ENCODE assay signal across 30 cellular contexts in genomic region chr10:119673271-119673670, GRCh38. TPM values are rescaled to one million over a fixed set of nuclear protein-coding genes. Genes with fewer than 3 reads are reported as not detected.
DNase-seq lines count a peak whose midpoint lies in the region; ATAC-seq and TF ChIP-seq lines count a peak whose summit lies in the region.
"Had no signal": no experiment of that assay in that cellular context is flagged by ENCODE, and none has a peak within 500 bp of the region (broad histone marks: within the 10 kb centered on the region; RNA-seq: fewer than 3 reads in every experiment).

No MANE protein-coding gene starts in this region.

- H4K91ac ChIP-seq in neuronal stem cell (ENCODE audit: low read depth, low read length, poor library complexity): no peak overlapping the region

- H2BK120ac ChIP-seq in neuronal stem cell (ENCODE audit: low read depth, low read length): no peak overlapping the region

- no peak overlapping the region for H3K14ac ChIP-seq in neuronal stem cell (ENCODE audit: low read length)

- no peak overlapping the region for H3K4me3 Mint-ChIP-seq in T-helper 1 cell treated with Interleukin-12 subunit alpha and Interleukin-12 subunit beta and Interleukin-4 antibody, amounts not matched to agents 30 μg/mL and 1 μg/mL, for 36 hours
- no peak overlapping the region for H3K4me3 Mint-ChIP-seq in HFFc6
- H3K4me3 Mint-ChIP-seq: activated CD4-positive, alpha-beta memory T cell treated with anti-CD3 and anti-CD28 coated beads, Interleukin-2, amount 10 ng/mL, durations not matched to agents 7 days and 5 days; CD8-positive, alpha-beta memory T cell; neural crest cell had no signal

- H3K9me3 ChIP-seq in WERI-Rb-1 (ENCODE audit: severe bottlenecking): no peaks in the 10 kb centered on the region
- no peaks in the 10 kb centered on the region for H3K9me3 ChIP-seq in neuronal stem cell (replicated peaks in 1 of 2; ENCODE audit: control insufficient read depth in 2 of 2, insufficient read depth in 1 of 2, low read depth in 1 of 2, low read length in 2 of 2)
- no peaks in the 10 kb centered on the region for H3K9me3 ChIP-seq in lower lobe of right lung
- H3K9me3 ChIP-seq: HAP-1, heart right ventricle, testis had no signal

- no CpG with 5 or more reads among the region's 4 CpGs for WGBS in neuronal stem cell (ENCODE audit: extremely low coverage in 2 of 2, insufficient read length in 2 of 2, insufficient replicate concordance in 1 of 2), 2 donors

- no peak overlapping the region for H3K4ac ChIP-seq in neuronal stem cell (ENCODE audit: low read length)

- H3K27me3 ChIP-seq in WERI-Rb-1 (ENCODE audit: insufficient read depth, low read depth, severe bottlenecking) (no peaks in the 10 kb centered on the region), neuronal stem cell (ENCODE audit: control insufficient read depth in 3 of 3, insufficient read depth in 3 of 3, low read depth in 1 of 3, low read length in 3 of 3) (no peaks in the 10 kb centered on the region), lower lobe of right lung (ENCODE audit: low read depth) (no peaks in the 10 kb centered on the region)
- H3K27me3 ChIP-seq: dorsolateral prefrontal cortex, heart right ventricle, testis had no signal

- H3K4me1 ChIP-seq in neuronal stem cell (ENCODE audit: control insufficient read depth in 2 of 2, insufficient read depth in 1 of 2, low read depth in 1 of 2, low read length in 2 of 2) (peaks cover 4% of the 10 kb centered on the region in 2 donors), lower lobe of right lung (peaks cover 11% of the 10 kb centered on the region)
- H3K4me1 ChIP-seq: HAP-1 had no signal

- H3K9ac ChIP-seq in neuronal stem cell (ENCODE audit: low read depth, low read length, poor library complexity): peak overlapping the region; percentile 16

- no peak overlapping the region for H2AK5ac ChIP-seq in neuronal stem cell (ENCODE audit: low read depth, low read length)

- no peak overlapping the region for H3K23ac ChIP-seq in neuronal stem cell (ENCODE audit: low read depth, low read length, poor library complexity)

- no peaks in the 10 kb centered on the region for H3K36me3 ChIP-seq in WERI-Rb-1
- peaks cover 30 to 91% of the 10 kb centered on the region in 2 donors for H3K36me3 ChIP-seq in neuronal stem cell (replicated peaks in 1 of 2; ENCODE audit: control insufficient read depth in 2 of 2, insufficient read depth in 2 of 2, low read length in 2 of 2)
- peaks cover 82% of the 10 kb centered on the region for H3K36me3 ChIP-seq in lower lobe of right lung

- H3K4me1 Mint-ChIP-seq in T-helper 1 cell treated with Interleukin-12 subunit alpha and Interleukin-12 subunit beta and Interleukin-4 antibody, amounts not matched to agents 30 μg/mL and 1 μg/mL, for 36 hours (ENCODE audit: low read depth): peaks cover 2% of the 10 kb centered on the region
- peaks cover 84% of the 10 kb centered on the region for H3K4me1 Mint-ChIP-seq in HFFc6 (ENCODE audit: low read depth)
- H3K4me1 Mint-ChIP-seq: activated CD4-positive, alpha-beta memory T cell treated with anti-CD3 and anti-CD28 coated beads, Interleukin-2, amount 10 ng/mL, durations not matched to agents 7 days and 5 days had no signal

- H2BK5ac ChIP-seq in neuronal stem cell (ENCODE audit: low read length): no peak overlapping the region

- H3K27me3 Mint-ChIP-seq in T-helper 1 cell treated with Interleukin-12 subunit alpha and Interleukin-12 subunit beta and Interleukin-4 antibody, amounts not matched to agents 30 μg/mL and 1 μg/mL, for 36 hours (ENCODE audit: low read depth): no peaks in the 10 kb centered on the region
- no peaks in the 10 kb centered on the region; the same call in none of the 2 replicates for H3K27me3 Mint-ChIP-seq in HFFc6 (ENCODE audit: insufficient read depth)
- H3K27me3 Mint-ChIP-seq: activated CD4-positive, alpha-beta memory T cell treated with anti-CD3 and anti-CD28 coated beads, Interleukin-2, amount 10 ng/mL, durations not matched to agents 7 days and 5 days; CD8-positive, alpha-beta memory T cell; progenitor cell of endocrine pancreas had no signal

- no peak for DNase-seq in T-helper 1 cell
- DNase-seq in HFFc6: no peak
- DNase-seq in WERI-Rb-1: peak; percentile 76
- no peak for DNase-seq in neuronal stem cell (ENCODE audit: low spot score)
- no peak for DNase-seq in lower lobe of right lung
- DNase-seq in NCI-H187 (lab: John Stamatoyannopoulos, UW): no peak
- DNase-seq in kidney tubule cell (ENCODE audit: low spot score): no peak
- DNase-seq: activated CD4-positive, alpha-beta memory T cell treated with anti-CD3 and anti-CD28 coated beads, Interleukin-2, amount 10 ng/mL, durations not matched to agents 7 days and 5 days; activated gamma-delta T cell treated with Interleukin-2 at 50 U/mL for 16 hours; AML-193; amygdala; caudate nucleus; CD8-positive, alpha-beta memory T cell; DMS53; dorsolateral prefrontal cortex; GF-D8; heart right ventricle; MM.1S; NCI-H1436; NCI-H69; SIG-M5; stimulated activated CD4-positive, alpha-beta T cell treated with anti-CD3 and anti-CD28 coated beads, Interleukin-1b, Interleukin-23, amount 100 ng/mL, for 48 hours; T-helper 2 cell; testis had no signal

- no peak overlapping the region for H2AFZ ChIP-seq in neuronal stem cell (ENCODE audit: low read length)

- H3K18ac ChIP-seq in neuronal stem cell (ENCODE audit: low read length): no peak overlapping the region

- no peak overlapping the region for H2BK15ac ChIP-seq in neuronal stem cell (ENCODE audit: low read length)

- no peak overlapping the region for H3K4me2 ChIP-seq in neuronal stem cell (ENCODE audit: insufficient read depth, low read length, poor library complexity, severe bottlenecking)

- no peaks in the 10 kb centered on the region for H3K79me1 ChIP-seq in neuronal stem cell (ENCODE audit: low read depth, low read length)

- no peak overlapping the region for H4K8ac ChIP-seq in neuronal stem cell (ENCODE audit: low read depth, low read length)

- H3K9me3 Mint-ChIP-seq in T-helper 1 cell treated with Interleukin-12 subunit alpha and Interleukin-12 subunit beta and Interleukin-4 antibody, amounts not matched to agents 30 μg/mL and 1 μg/mL, for 36 hours: no peaks in the 10 kb centered on the region
- no peaks in the 10 kb centered on the region for H3K9me3 Mint-ChIP-seq in HFFc6
- H3K9me3 Mint-ChIP-seq: activated CD4-positive, alpha-beta memory T cell treated with anti-CD3 and anti-CD28 coated beads, Interleukin-2, amount 10 ng/mL, durations not matched to agents 7 days and 5 days; CD8-positive, alpha-beta memory T cell; neural crest cell had no signal

- peaks cover 28% of the 10 kb centered on the region for H3K36me3 Mint-ChIP-seq in T-helper 1 cell treated with Interleukin-12 subunit alpha and Interleukin-12 subunit beta and Interleukin-4 antibody, amounts not matched to agents 30 μg/mL and 1 μg/mL, for 36 hours (ENCODE audit: low read depth)
- H3K36me3 Mint-ChIP-seq in HFFc6 (ENCODE audit: low read depth): peaks cover 54% of the 10 kb centered on the region

- H3K4me3 ChIP-seq in WERI-Rb-1 (ENCODE audit: low read depth, low read length) (no peak overlapping the region), neuronal stem cell (ENCODE audit: low read length in 2 of 2) (no peak overlapping the region), lower lobe of right lung (no peak overlapping the region)
- H3K4me3 ChIP-seq: dorsolateral prefrontal cortex, HAP-1, heart right ventricle, testis had no signal

- no peak for TF ChIP-seq CTCF in HFFc6 (IDR thresholded peaks at IDR 0.05)
- TF ChIP-seq CTCF in WERI-Rb-1 (IDR thresholded peaks at IDR 0.05; ENCODE audit: low read depth, low read length): no peak
- no peak for TF ChIP-seq CTCF in lower lobe of right lung (IDR thresholded peaks at IDR 0.05)

- H2BK12ac ChIP-seq in neuronal stem cell (ENCODE audit: low read length): no peak overlapping the region

- no peak for ATAC-seq in lower lobe of right lung
- ATAC-seq: heart right ventricle, left lobe of liver had no signal

- H3K27ac Mint-ChIP-seq in T-helper 1 cell treated with Interleukin-12 subunit alpha and Interleukin-12 subunit beta and Interleukin-4 antibody, amounts not matched to agents 30 μg/mL and 1 μg/mL, for 36 hours: peak overlapping the region; percentile 59
- peak overlapping the region; percentile 57 for H3K27ac Mint-ChIP-seq in HFFc6
- H3K27ac Mint-ChIP-seq: activated CD4-positive, alpha-beta memory T cell treated with anti-CD3 and anti-CD28 coated beads, Interleukin-2, amount 10 ng/mL, durations not matched to agents 7 days and 5 days; progenitor cell of endocrine pancreas had no signal

- intact Hi-C loops in lower lobe of right lung (cut with DNase I): no loop called here

- peak overlapping the region; percentile 38 for H3K27ac ChIP-seq in WERI-Rb-1
- H3K27ac ChIP-seq in neuronal stem cell (replicated peaks; ENCODE audit: low read length): no peak overlapping the region
- no peak overlapping the region for H3K27ac ChIP-seq in lower lobe of right lung
- H3K27ac ChIP-seq: 22Rv1, dorsolateral prefrontal cortex, testis had no signal

RNA-seq across cellular contexts. Expression of gene BAG3, which starts 22.1 kb away (rescaled TPM):
- 100 to 1,000 TPM in 4 of 6 experiments, 10 to 100 TPM in 2; 97.2 to 108 (median 101) TPM for total RNA-seq in HFFc6 (2021; fragmentation: NEBNext Ultra II Directional; extraction: Animal tissue kit (Norgen Biotek cat#: 25700))
- polyA plus RNA-seq in neuronal stem cell (2013, experiment 1 of 2): 12.6 TPM
- polyA plus RNA-seq in neuronal stem cell (2013, experiment 2 of 2): 12.7 TPM
- total RNA-seq in lower lobe of right lung: 30.2 TPM

RNA-seq across cellular contexts. Expression of gene INPP5F, which starts 52.6 kb away (rescaled TPM):
- total RNA-seq in HFFc6 (2021; fragmentation: NEBNext Ultra II Directional; extraction: Animal tissue kit (Norgen Biotek cat#: 25700)): 10 to 100 TPM in 5 of 6 experiments, 1 to 10 TPM in 1; 8.7 to 12.8 (median 12.5) TPM
- 92.2 TPM for polyA plus RNA-seq in neuronal stem cell (2013, experiment 1 of 2)
- 93.5 TPM for polyA plus RNA-seq in neuronal stem cell (2013, experiment 2 of 2)
- 16.0 TPM for total RNA-seq in lower lobe of right lung
